ENCODE assay signal across 8 cellular contexts in the genomic region with DNA sequence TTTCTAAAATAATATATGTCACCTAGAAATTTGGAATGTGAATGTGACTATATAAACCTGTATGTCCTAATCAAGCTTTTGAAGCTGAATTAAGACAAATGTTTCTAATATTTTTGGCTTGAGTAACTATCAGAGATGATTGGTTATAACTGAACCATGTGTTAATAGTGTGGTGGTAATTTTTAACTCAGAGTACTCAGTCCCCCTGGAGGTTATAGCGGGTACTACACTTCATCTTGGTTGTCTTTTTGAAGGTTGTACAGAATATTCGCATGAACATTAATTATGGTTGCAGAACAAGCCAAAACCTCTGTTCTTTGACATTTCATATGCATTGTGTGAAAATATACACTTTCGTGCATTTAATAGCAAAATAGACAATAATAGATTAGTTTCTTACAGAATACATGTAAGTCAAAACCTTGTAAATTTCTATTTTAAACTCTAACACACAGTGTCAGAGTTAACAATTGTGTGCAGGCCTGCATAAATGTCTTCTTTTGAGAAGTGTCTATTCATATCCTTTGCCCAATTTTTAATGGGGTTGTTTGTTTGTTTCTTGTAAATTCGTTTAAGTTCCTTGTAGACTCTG.
DNase-seq lines count a peak whose midpoint lies in the region; ATAC-seq, FAIRE-seq and TF ChIP-seq lines count a peak whose summit lies in the region.

No MANE protein-coding gene starts in this region.

- peaks cover 2% of the 10 kb centered on the region for H3K79me1 ChIP-seq in mesenchymal stem cell (replicated peaks; ENCODE audit: low read length, poor library complexity, severe bottlenecking)

- H3K36me3 ChIP-seq in colonic mucosa (no peaks in the 10 kb centered on the region), mesenchymal stem cell (ENCODE audit: control insufficient read depth in 1 of 2, insufficient read depth in 2 of 2, low read depth in 1 of 2, low read length in 2 of 2) (no peaks in the 10 kb centered on the region)

- WGBS in mesenchymal stem cell, result 41% methylated on average over 2 of the region's 4 CpGs

- H3K4me3 ChIP-seq in colonic mucosa (no peak overlapping the region), mesenchymal stem cell (ENCODE audit: insufficient read depth in 1 of 2, low read depth in 1 of 2, low read length in 2 of 2) (no peak overlapping the region)

- no peaks in the 10 kb centered on the region for H3K4me1 ChIP-seq in colonic mucosa
- H3K4me1 ChIP-seq in mesenchymal stem cell (ENCODE audit: control insufficient read depth, insufficient read depth, low read depth, low read length), result peaks cover 2% of the 10 kb centered on the region

- H3K9ac ChIP-seq in colonic mucosa (ENCODE audit: low read depth in 2 of 2, low read length in 2 of 2) (no peak overlapping the region), mesenchymal stem cell (ENCODE audit: low read length) (no peak overlapping the region)

- H2BK15ac ChIP-seq in mesenchymal stem cell (ENCODE audit: low read depth, poor library complexity, severe bottlenecking), result no peak overlapping the region

- H3K23ac ChIP-seq in mesenchymal stem cell (ENCODE audit: low read length in 2 of 2), result no peak overlapping the region

- H3K9me3 ChIP-seq in colonic mucosa, result no peaks in the 10 kb centered on the region
- H3K9me3 ChIP-seq in mesenchymal stem cell (ENCODE audit: control insufficient read depth, low read length), result no peaks in the 10 kb centered on the region

- H3K14ac ChIP-seq in mesenchymal stem cell (ENCODE audit: low read length in 2 of 2), result no peak overlapping the region

- H4K91ac ChIP-seq in mesenchymal stem cell (ENCODE audit: low read length), result no peak overlapping the region

- no peak overlapping the region for H3K18ac ChIP-seq in mesenchymal stem cell (ENCODE audit: low read depth in 1 of 2, low read length in 2 of 2)

- no peak overlapping the region for H2BK5ac ChIP-seq in mesenchymal stem cell (ENCODE audit: low read depth, low read length, poor library complexity, severe bottlenecking)

- H3K27ac ChIP-seq in colonic mucosa (no peak overlapping the region), mesenchymal stem cell (ENCODE audit: low read length, poor library complexity, severe bottlenecking) (no peak overlapping the region)

- H2AK5ac ChIP-seq in mesenchymal stem cell (ENCODE audit: low read length, severe bottlenecking), result no peak overlapping the region

- H4K8ac ChIP-seq in mesenchymal stem cell (ENCODE audit: low read length), result no peak overlapping the region

- no peak overlapping the region for H2BK12ac ChIP-seq in mesenchymal stem cell (ENCODE audit: low read length in 2 of 2)

- ATAC-seq in GM18909 (IDR thresholded peaks at IDR 0.05; ENCODE audit: poor library complexity, unreplicated experiment) (peak; percentile 91), HG03378 (IDR thresholded peaks at IDR 0.05; ENCODE audit: unreplicated experiment) (peak; percentile 84)

- no peak overlapping the region for H2AFZ ChIP-seq in mesenchymal stem cell (ENCODE audit: low read depth, low read length)

- no peak overlapping the region for H3K4me2 ChIP-seq in mesenchymal stem cell (ENCODE audit: low read length, poor library complexity, severe bottlenecking)

- H3K27me3 ChIP-seq in colonic mucosa, result no peaks in the 10 kb centered on the region
- H3K27me3 ChIP-seq in mesenchymal stem cell (ENCODE audit: control insufficient read depth in 1 of 2, insufficient read depth in 1 of 2, low read length in 2 of 2), result no peaks in the 10 kb centered on the region

- peak; percentile 60 for DNase-seq in DMS53 treated with DMSO at 0.1 percent for 48 hours (lab: John Stamatoyannopoulos, UW; ENCODE audit: unreplicated experiment)
- peak; percentile 33 for DNase-seq in RCC 7860 (ENCODE audit: low spot score)
- DNase-seq in colonic mucosa, result peak; percentile 46
- DNase-seq in mesenchymal stem cell, result peak; percentile 61
- no peak for DNase-seq in KG1 (lab: John Stamatoyannopoulos, UW)
- no peak for DNase-seq in NK-92 treated with Interleukin-12 subunit alpha and Interleukin-12 subunit beta, amount 100 ng/mL, for 24 hours (lab: John Stamatoyannopoulos, UW)

- peak; percentile 72 for TF ChIP-seq CTCF in colonic mucosa (IDR thresholded peaks at IDR 0.05)

- intact Hi-C loops in colonic mucosa (cut with DNase I), result loop anchor here (10.0 kb wide), 1 partner anchor 146 kb away; no protein-coding TSS in a partner anchor

- peak; percentile 16 for FAIRE-seq in RCC 7860 (lab: Jason Lieb, UNC)

- no peak overlapping the region for H3K4ac ChIP-seq in mesenchymal stem cell (ENCODE audit: low read depth in 1 of 2, low read length in 2 of 2)

- H2BK120ac ChIP-seq in mesenchymal stem cell (ENCODE audit: low read depth, low read length), result no peak overlapping the region

Comparison
In these comparisons a context has a peak if more than half of its experiments do, and no peak if none do; other contexts are left out.
1. DNase-seq: peak in DMS53 treated with DMSO at 0.1 percent for 48 hours (single experiment), RCC 7860 (single experiment), colonic mucosa (single experiment) and mesenchymal stem cell (single experiment); none in KG1 (single experiment) and NK-92 treated with Interleukin-12 subunit alpha and Interleukin-12 subunit beta, amount 100 ng/mL, for 24 hours (single experiment).